In the genomic region with DNA sequence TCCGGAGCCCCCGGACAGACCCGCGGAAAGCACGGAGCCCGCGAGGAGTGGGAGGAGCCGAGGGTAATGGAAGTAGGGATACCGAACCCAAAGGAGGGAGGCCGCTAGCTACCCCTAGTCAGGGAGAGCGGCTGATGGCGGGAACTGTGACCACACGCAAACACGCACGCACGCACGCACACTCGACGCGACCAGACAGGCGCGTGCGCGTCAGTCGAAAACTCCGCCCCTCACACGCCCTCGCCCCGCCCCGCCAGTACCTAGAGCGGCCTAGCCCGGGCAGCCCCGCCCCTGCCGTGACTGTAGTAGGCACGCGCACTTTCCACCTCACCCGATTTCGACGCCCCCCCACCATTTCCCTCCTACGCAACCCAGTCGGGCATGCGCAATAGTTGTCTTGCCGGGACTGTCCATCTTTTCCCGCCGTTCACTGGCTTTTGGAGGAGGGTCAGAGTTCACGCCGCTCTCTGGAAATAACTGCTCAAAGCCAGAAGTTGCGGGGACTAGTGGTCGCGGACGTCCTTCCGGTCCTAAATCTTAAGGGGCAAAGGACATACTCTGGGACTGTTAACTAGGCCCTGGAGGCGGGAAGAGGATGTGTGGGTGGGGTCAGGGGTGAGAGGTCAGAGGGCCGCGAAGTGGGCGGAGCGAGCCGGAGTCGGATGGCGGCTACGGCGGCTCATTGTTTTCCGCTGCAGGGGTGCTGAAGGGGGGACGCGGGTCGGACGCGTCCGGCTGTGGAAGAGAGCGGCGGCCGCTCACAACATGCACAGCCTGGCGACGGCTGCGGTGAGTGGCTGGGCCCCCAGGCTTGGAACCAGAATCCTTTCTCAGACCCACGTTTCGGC, we compare ENCODE assay signal across 8 cellular contexts. TPM values are rescaled to one million over a fixed set of nuclear protein-coding genes. Genes with fewer than 3 reads are reported as not detected.
DNase-seq lines count a peak whose midpoint lies in the region; ATAC-seq and TF ChIP-seq lines count a peak whose summit lies in the region.

A gene with protein sequence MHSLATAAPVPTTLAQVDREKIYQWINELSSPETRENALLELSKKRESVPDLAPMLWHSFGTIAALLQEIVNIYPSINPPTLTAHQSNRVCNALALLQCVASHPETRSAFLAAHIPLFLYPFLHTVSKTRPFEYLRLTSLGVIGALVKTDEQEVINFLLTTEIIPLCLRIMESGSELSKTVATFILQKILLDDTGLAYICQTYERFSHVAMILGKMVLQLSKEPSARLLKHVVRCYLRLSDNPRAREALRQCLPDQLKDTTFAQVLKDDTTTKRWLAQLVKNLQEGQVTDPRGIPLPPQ (plus strand): TSS at position 650 of the 848 bp plus-strand sequence. CDS start 116 bp downstream, at position 766.
A gene with protein sequence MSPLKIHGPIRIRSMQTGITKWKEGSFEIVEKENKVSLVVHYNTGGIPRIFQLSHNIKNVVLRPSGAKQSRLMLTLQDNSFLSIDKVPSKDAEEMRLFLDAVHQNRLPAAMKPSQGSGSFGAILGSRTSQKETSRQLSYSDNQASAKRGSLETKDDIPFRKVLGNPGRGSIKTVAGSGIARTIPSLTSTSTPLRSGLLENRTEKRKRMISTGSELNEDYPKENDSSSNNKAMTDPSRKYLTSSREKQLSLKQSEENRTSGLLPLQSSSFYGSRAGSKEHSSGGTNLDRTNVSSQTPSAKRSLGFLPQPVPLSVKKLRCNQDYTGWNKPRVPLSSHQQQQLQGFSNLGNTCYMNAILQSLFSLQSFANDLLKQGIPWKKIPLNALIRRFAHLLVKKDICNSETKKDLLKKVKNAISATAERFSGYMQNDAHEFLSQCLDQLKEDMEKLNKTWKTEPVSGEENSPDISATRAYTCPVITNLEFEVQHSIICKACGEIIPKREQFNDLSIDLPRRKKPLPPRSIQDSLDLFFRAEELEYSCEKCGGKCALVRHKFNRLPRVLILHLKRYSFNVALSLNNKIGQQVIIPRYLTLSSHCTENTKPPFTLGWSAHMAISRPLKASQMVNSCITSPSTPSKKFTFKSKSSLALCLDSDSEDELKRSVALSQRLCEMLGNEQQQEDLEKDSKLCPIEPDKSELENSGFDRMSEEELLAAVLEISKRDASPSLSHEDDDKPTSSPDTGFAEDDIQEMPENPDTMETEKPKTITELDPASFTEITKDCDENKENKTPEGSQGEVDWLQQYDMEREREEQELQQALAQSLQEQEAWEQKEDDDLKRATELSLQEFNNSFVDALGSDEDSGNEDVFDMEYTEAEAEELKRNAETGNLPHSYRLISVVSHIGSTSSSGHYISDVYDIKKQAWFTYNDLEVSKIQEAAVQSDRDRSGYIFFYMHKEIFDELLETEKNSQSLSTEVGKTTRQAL (minus strand): TSS at position 162 of the 848 bp plus-strand sequence. CDS start 9,698 bp downstream, outside the sequence.

- H3K4me3 Mint-ChIP-seq in activated B cell treated with CpG ODN at 0.5 μM for 24 hours (peak within 1 kb of the TSS; percentile 97), immature natural killer cell (peak within 1 kb of the TSS; percentile 90 to 98 (median 93))

- peak within 1 kb of the TSS; percentile 99 for H3K27ac ChIP-seq in caudate nucleus (ENCODE audit: low read depth, low read length)
- H3K27ac ChIP-seq in spleen, result peak within 1 kb of the TSS; percentile 89 to 97 (median 95)

- peak; percentile 75 for TF ChIP-seq POLR2A in GM18951 (IDR thresholded peaks at IDR 0.05; ENCODE audit: extremely low read depth, insufficient read depth, insufficient read length)
- TF ChIP-seq POLR2A in spleen (IDR thresholded peaks at IDR 0.05), result peak in 2 of 3 donors; percentile 20 to 85

- H3K27me3 Mint-ChIP-seq in activated B cell treated with CpG ODN at 0.5 μM for 24 hours (no peaks in the 10 kb centered on the region), immature natural killer cell (ENCODE audit: low read depth in 3 of 3) (peaks cover 8 to 16% (median 15%) of the 10 kb centered on the region in 3 donors)

- POLR2A ChIA-PET in activated B cell treated with CpG ODN at 0.5 μM for 24 hours (lab: Charles Lee), result interaction anchor here (0.6 to 1.2 kb wide), 9 partner anchors 10 to 352 kb away, joined by 3 to 7 read pairs (median 3); a partner anchor contains a TSS

- peak within 1 kb of the TSS; percentile 99 for H3K27ac Mint-ChIP-seq in activated B cell treated with CpG ODN at 0.5 μM for 24 hours
- peak within 1 kb of the TSS; percentile 95 to 99 (median 99) for H3K27ac Mint-ChIP-seq in immature natural killer cell

- ATAC-seq in HG03196 (IDR thresholded peaks at IDR 0.05; ENCODE audit: unreplicated experiment) (peak; percentile 71), activated B cell treated with CpG ODN at 0.5 μM for 24 hours (ENCODE audit: low read depth) (peak; percentile 92)

- H3K36me3 Mint-ChIP-seq in activated B cell treated with CpG ODN at 0.5 μM for 24 hours (ENCODE audit: low read depth), result peaks cover 53% of the 10 kb centered on the region
- H3K36me3 Mint-ChIP-seq in immature natural killer cell, result peaks cover 0 to 4% (median 0%) of the 10 kb centered on the region in 3 donors

- CTCF ChIA-PET in activated B cell treated with CpG ODN at 0.5 μM for 24 hours (lab: Charles Lee), result no interaction called here

- peaks cover 29 to 88% (median 56%) of the 10 kb centered on the region in 6 donors for H3K4me1 ChIP-seq in spleen

- peak; percentile 99 for DNase-seq in AG08395 (ENCODE audit: low spot score)
- peak; percentile 99 for DNase-seq in NCI-H345 (lab: John Stamatoyannopoulos, UW)
- DNase-seq in activated B cell treated with CpG ODN at 0.5 μM for 24 hours, result peak; percentile 100
- DNase-seq in caudate nucleus (lab: John Stamatoyannopoulos, UW), result peak; percentile 69 to 99 (median 98)
- peak; percentile 100 for DNase-seq in immature natural killer cell
- peak; percentile 100 for DNase-seq in spleen

- TF ChIP-seq CTCF in activated B cell treated with CpG ODN at 0.5 μM for 24 hours (IDR thresholded peaks at IDR 0.05) (no peak), spleen (IDR thresholded peaks at IDR 0.05 in 8 of 11, conservative IDR thresholded peaks at IDR 0.05 in 3 of 11) (peak in 5 of 11 experiments; percentile 2 to 38 (median 27))

- H3K9me3 Mint-ChIP-seq in activated B cell treated with CpG ODN at 0.5 μM for 24 hours (no peaks in the 10 kb centered on the region), immature natural killer cell (no peaks in the 10 kb centered on the region)

- H3K9me3 ChIP-seq in spleen, result no peaks in the 10 kb centered on the region

- in situ Hi-C loops in GM18951 (cut with MboI; ENCODE audit: low sequenced_read_pairs, unreplicated experiment), result no loop called here

- intact Hi-C loops in activated B cell treated with CpG ODN at 0.5 μM for 24 hours (cut with micrococcal nuclease) (loop anchor here (1.0 to 10.0 kb wide), 16 partner anchors 91 to 930 kb away; a partner anchor contains a TSS), spleen (cut with DNase I; ENCODE audit: low total_unique reads) (loop anchor here (10.0 kb wide), 1 partner anchor 164 kb away; no protein-coding TSS in a partner anchor)

- WGBS in spleen, 5 donors, result 0 to 1% (median 1%) methylated on average over 49 to 77 of the region's 77 CpGs

- H3K4me3 ChIP-seq in spleen, result peak within 1 kb of the TSS; percentile 52 to 93 (median 84)

- peaks cover 0 to 32% (median 12%) of the 10 kb centered on the region in 6 donors for H3K36me3 ChIP-seq in spleen

- H3K4me1 Mint-ChIP-seq in activated B cell treated with CpG ODN at 0.5 μM for 24 hours, result peaks cover 45% of the 10 kb centered on the region
- peaks cover 55 to 60% of the 10 kb centered on the region in 2 donors for H3K4me1 Mint-ChIP-seq in immature natural killer cell

- H3K27me3 ChIP-seq in spleen (replicated peaks in 1 of 7), result no peaks in the 10 kb centered on the region

RNA-seq across cellular contexts. Expression of the first gene that starts in this region (rescaled TPM):
- total RNA-seq in activated B cell treated with CpG ODN at 0.5 μM for 24 hours (60.5 and 74.4 TPM in 2 replicates), spleen (10 to 100 TPM; 40.4 to 61.6 (median 46.7) TPM)
- polyA plus RNA-seq in immature natural killer cell (10 to 100 TPM; 17.7 to 22.3 (median 19.9) TPM), spleen (10 to 100 TPM; 18.8 to 23.4 (median 19.7) TPM)

RNA-seq across cellular contexts. Expression of the second gene that starts in this region (rescaled TPM):
- total RNA-seq in activated B cell treated with CpG ODN at 0.5 μM for 24 hours (14.3 and 23.1 TPM in 2 replicates), spleen (10 to 100 TPM; 13.0 to 19.2 (median 14.8) TPM)
- polyA plus RNA-seq in immature natural killer cell (1 to 10 TPM; 4.3 to 7.7 (median 6.1) TPM), spleen (1 to 10 TPM; 1.8 to 2.7 (median 2.1) TPM)

Comparison
In these comparisons a context has a peak if more than half of its experiments do, and no peak if none do; other contexts are left out.
1. Peak in every context shown above with its lines: DNase-seq, ATAC-seq, H3K4me3 ChIP-seq and H3K27ac ChIP-seq.